In the genomic region with DNA sequence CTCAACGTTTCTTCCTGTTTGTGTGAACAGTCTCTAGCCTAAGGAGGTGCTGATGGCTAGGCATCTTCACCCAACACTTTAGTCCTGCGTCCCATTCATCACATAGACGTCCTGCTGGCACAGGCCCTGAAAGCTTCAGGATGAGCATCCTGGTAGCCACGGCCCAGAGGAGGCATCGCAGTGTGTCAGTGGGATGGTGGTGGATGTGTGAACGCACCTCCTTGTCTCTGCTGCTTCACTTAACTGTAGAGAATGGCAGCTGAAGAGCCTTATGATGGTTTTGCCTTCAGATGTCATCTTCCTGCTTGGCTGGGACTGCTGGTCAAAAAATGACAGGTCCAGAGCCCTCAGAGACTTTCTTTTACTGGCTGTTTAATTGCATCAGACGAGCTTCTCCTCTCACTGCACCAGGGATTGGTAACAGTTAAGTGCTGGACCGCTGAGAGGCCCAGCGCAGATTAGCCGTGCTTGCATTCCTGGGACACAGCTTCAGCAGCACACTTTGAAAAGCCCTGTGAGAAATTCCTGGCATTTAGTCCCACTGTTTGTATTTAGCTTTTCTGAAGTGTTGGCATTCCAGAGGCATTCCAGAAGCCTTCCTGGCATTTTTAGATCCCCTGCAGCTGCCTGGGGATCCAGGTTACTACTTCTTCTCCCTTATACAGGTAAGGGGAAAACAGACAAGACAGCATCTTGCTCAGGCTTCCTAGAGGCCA, we compare ENCODE assay signal across 10 cellular contexts.
A peak's percentile ranks its signal among the peaks of the same experiment; 100 is the strongest.
DNase-seq lines count a peak whose midpoint lies in the region; TF ChIP-seq lines count a peak whose summit lies in the region.
"Had no signal": no experiment of that assay in that cellular context is flagged by ENCODE, and none has a peak within 500 bp of the region (broad histone marks: within the 10 kb centered on the region; RNA-seq: fewer than 3 reads in every experiment).

No MANE protein-coding gene starts in this region.

- H3K4me3 Mint-ChIP-seq in Caco-2 (ENCODE audit: unreplicated experiment) (peak overlapping the region; percentile 43), nephron progenitor cell (no peak overlapping the region)

- H3K27me3 Mint-ChIP-seq in Caco-2 (ENCODE audit: insufficient read depth, unreplicated experiment) (no peaks in the 10 kb centered on the region), nephron progenitor cell (ENCODE audit: low read depth, poor library complexity) (peaks cover 5% of the 10 kb centered on the region)

- H3K36me3 Mint-ChIP-seq in Caco-2 (ENCODE audit: insufficient read depth, unreplicated experiment) (peaks cover 29% of the 10 kb centered on the region), nephron progenitor cell (ENCODE audit: low read depth) (no peaks in the 10 kb centered on the region)

- H3K9me3 Mint-ChIP-seq in Caco-2 (ENCODE audit: unreplicated experiment): no peaks in the 10 kb centered on the region
- no peaks in the 10 kb centered on the region for H3K9me3 Mint-ChIP-seq in nephron progenitor cell

- H3K9me3 ChIP-seq in Caco-2: no peaks in the 10 kb centered on the region

- TF ChIP-seq CTCF in Caco-2 (IDR thresholded peaks at IDR 0.05; ENCODE audit: insufficient read depth in 1 of 2, low read depth in 1 of 2, low read length in 1 of 2, severe bottlenecking in 1 of 2, unreplicated experiment in 1 of 2) (no peak), nephron progenitor cell (IDR thresholded peaks at IDR 0.05) (no peak)

- H3K4me1 Mint-ChIP-seq in Caco-2 (ENCODE audit: low read depth, unreplicated experiment): peaks cover 72% of the 10 kb centered on the region
- H3K4me1 Mint-ChIP-seq in nephron progenitor cell: peaks cover 34% of the 10 kb centered on the region

- H3K36me3 ChIP-seq in Caco-2 (ENCODE audit: control insufficient read depth, insufficient read depth, low read length): no peaks in the 10 kb centered on the region

- TSS peak; percentile 85 for BruUV-seq in Caco-2 (replicated peaks; lab: Mats Ljungman, UMichigan)

- peak overlapping the region; percentile 79 for H3K27ac Mint-ChIP-seq in Caco-2 (ENCODE audit: unreplicated experiment)
- peak overlapping the region; percentile 21 for H3K27ac Mint-ChIP-seq in nephron progenitor cell

- intact Hi-C loops in Caco-2 (cut with micrococcal nuclease; ENCODE audit: unreplicated experiment): loop anchor here (1.0 to 5.0 kb wide), 4 partner anchors 32 to 132 kb away; a partner anchor contains a TSS

- POLR2A ChIA-PET in Caco-2 (lab: Charles Lee): interaction anchor here (0.8 to 1.2 kb wide), 4 partner anchors 15 to 99 kb away, joined by 3 to 4 read pairs (median 3); no protein-coding TSS in a partner anchor

- CTCF ChIA-PET in Caco-2 (lab: Charles Lee): interaction anchor here (0.6 to 1.8 kb wide), 7 partner anchors 15 to 132 kb away, joined by 3 to 14 read pairs (median 5); a partner anchor contains a TSS

- H3K4me1 ChIP-seq in Caco-2: peaks cover 86% of the 10 kb centered on the region

- DNase-seq in Caco-2 (peak; percentile 87 to 93), NCI-H460 (ENCODE audit: extremely low read depth, low read depth) (peak; percentile 49), glomerular visceral epithelial cell (ENCODE audit: extremely low spot score) (peak; percentile 62), nephron progenitor cell (peak; percentile 35), CD1c-positive myeloid dendritic cell (ENCODE audit: extremely low spot score) (no peak), NOMO-1 treated with DMSO at 0.1 percent for 48 hours (lab: John Stamatoyannopoulos, UW; ENCODE audit: unreplicated experiment) (no peak), GM19240 (ENCODE audit: insufficient read length, low spot score) (no peak), NCI-H2171 (lab: John Stamatoyannopoulos, UW) (no peak)
- DNase-seq: effector CD4-positive, alpha-beta T cell; NCI-H1092 treated with DMSO at 0.1 percent for 48 hours had no signal

- H3K27me3 ChIP-seq in Caco-2 (replicated peaks; ENCODE audit: control insufficient read depth, insufficient read depth, low read length): no peaks in the 10 kb centered on the region

- no peak overlapping the region for H3K4me3 ChIP-seq in Caco-2 (ENCODE audit: low read depth, low read length)

Comparison
In these comparisons a context has a peak if more than half of its experiments do, and no peak if none do; other contexts are left out.
1. DNase-seq: peak in Caco-2 (2 of 2), NCI-H460 (single experiment), glomerular visceral epithelial cell (single experiment) and nephron progenitor cell (single experiment); none in CD1c-positive myeloid dendritic cell (single experiment), NOMO-1 treated with DMSO at 0.1 percent for 48 hours (single experiment), GM19240 (single experiment) and NCI-H2171 (single experiment).